In genomic region chr14:76765461-76765931, GRCh38 we compare ENCODE assay signal across 25 cellular contexts. TPM values are rescaled to one million over a fixed set of nuclear protein-coding genes. Genes with fewer than 3 reads are reported as not detected.
DNase-seq lines count a peak whose midpoint lies in the region; FAIRE-seq and TF ChIP-seq lines count a peak whose summit lies in the region.
"Had no signal": no experiment of that assay in that cellular context is flagged by ENCODE, and none has a peak within 500 bp of the region (broad histone marks: within the 10 kb centered on the region; RNA-seq: fewer than 3 reads in every experiment).

No MANE protein-coding gene starts in this region.

- H4K20me1 ChIP-seq in smooth muscle cell (ENCODE audit: low read depth), result peaks cover 36% of the 10 kb centered on the region

- H3K9me3 ChIP-seq in smooth muscle cell (replicated peaks; ENCODE audit: low read depth) (no peaks in the 10 kb centered on the region), esophagus squamous epithelium (no peaks in the 10 kb centered on the region)
- H3K9me3 ChIP-seq: body of pancreas, esophagus muscularis mucosa, gastrocnemius medialis, MG63, upper lobe of left lung had no signal

- no peak for FAIRE-seq in GM12891 (lab: Jason Lieb, UNC)
- FAIRE-seq: G401.6, GM18507 had no signal

- H3K4me3 ChIP-seq in smooth muscle cell, result no peak overlapping the region
- no peak overlapping the region for H3K4me3 ChIP-seq in esophagus squamous epithelium
- H3K4me3 ChIP-seq: body of pancreas, gastrocnemius medialis, MG63, upper lobe of left lung had no signal

- H3K27ac ChIP-seq in layer of hippocampus (ENCODE audit: low read depth, low read length) (peak overlapping the region; percentile 21), smooth muscle cell (ENCODE audit: low read depth) (peak overlapping the region; percentile 95), esophagus squamous epithelium (no peak overlapping the region)
- H3K27ac ChIP-seq: body of pancreas had no signal

- intact Hi-C loops in esophagus squamous epithelium (cut with DNase I), result no loop called here

- H3K36me3 ChIP-seq in smooth muscle cell (ENCODE audit: low read depth) (no peaks in the 10 kb centered on the region), esophagus squamous epithelium (no peaks in the 10 kb centered on the region)
- H3K36me3 ChIP-seq: gastrocnemius medialis, MG63, upper lobe of left lung had no signal

- TF ChIP-seq CTCF in chondrocyte (IDR thresholded peaks at IDR 0.05) (no peak), smooth muscle cell (IDR thresholded peaks at IDR 0.05; ENCODE audit: borderline replicate concordance, insufficient read depth, poor library complexity, severe bottlenecking) (no peak), esophagus squamous epithelium (IDR thresholded peaks at IDR 0.05) (no peak)

- no peaks in the 10 kb centered on the region for H3K9me3 Mint-ChIP-seq in chondrocyte (ENCODE audit: low read depth)
- H3K9me3 Mint-ChIP-seq: activated CD4-positive, alpha-beta T cell treated with anti-CD3 and anti-CD28 coated beads, Interleukin-2, amount 10 ng/mL, durations not matched to agents 7 days and 5 days; CD8-positive, alpha-beta T cell; effector memory CD8-positive, alpha-beta T cell had no signal

- no peaks in the 10 kb centered on the region for H3K27me3 ChIP-seq in layer of hippocampus (ENCODE audit: control insufficient read depth, insufficient read depth, low read length)
- H3K27me3 ChIP-seq in smooth muscle cell (ENCODE audit: low read depth), result no peaks in the 10 kb centered on the region
- H3K27me3 ChIP-seq in esophagus squamous epithelium, result peaks cover 0 to 27% (median 0%) of the 10 kb centered on the region in 4 donors
- H3K27me3 ChIP-seq: body of pancreas, esophagus muscularis mucosa, MG63 had no signal

- no peak overlapping the region for H3K9ac ChIP-seq in smooth muscle cell (ENCODE audit: low read depth)

- peaks cover 38% of the 10 kb centered on the region for H3K4me1 Mint-ChIP-seq in chondrocyte (ENCODE audit: low read depth)

- H3K4me1 ChIP-seq in smooth muscle cell (ENCODE audit: low read depth), result peaks cover 24% of the 10 kb centered on the region
- peaks cover 4 to 79% (median 37%) of the 10 kb centered on the region in 3 donors for H3K4me1 ChIP-seq in esophagus squamous epithelium

- no peak overlapping the region for H3K4me3 Mint-ChIP-seq in chondrocyte (ENCODE audit: unreplicated experiment)
- H3K4me3 Mint-ChIP-seq: activated CD4-positive, alpha-beta T cell treated with anti-CD3 and anti-CD28 coated beads, Interleukin-2, amount 10 ng/mL, durations not matched to agents 7 days and 5 days; CD8-positive, alpha-beta T cell; effector memory CD8-positive, alpha-beta T cell had no signal

- no peak overlapping the region for H2AFZ ChIP-seq in smooth muscle cell (ENCODE audit: low read depth)

- peaks cover 64% of the 10 kb centered on the region for H3K79me2 ChIP-seq in smooth muscle cell (ENCODE audit: low read depth)

- TF ChIP-seq POLR2A in esophagus squamous epithelium (IDR thresholded peaks at IDR 0.05), result no peak
- no peak for TF ChIP-seq POLR2A in GM12891 (IDR thresholded peaks at IDR 0.05; ENCODE audit: low read depth, low read length)

- H3F3A ChIP-seq in smooth muscle cell (ENCODE audit: low read depth), result peaks cover 4% of the 10 kb centered on the region

- peak; percentile 51 for DNase-seq in activated CD8-positive, alpha-beta memory T cell treated with anti-CD3 and anti-CD28 coated beads for 24 hours
- no peak for DNase-seq in activated CD8-positive, alpha-beta memory T cell treated with anti-CD3 and anti-CD28 coated beads, Interleukin-2, amount 50 U/mL, for 4 hours
- peak; percentile 43 for DNase-seq in chondrocyte (ENCODE audit: low spot score)
- no peak for DNase-seq in smooth muscle cell (lab: John Stamatoyannopoulos, UW; ENCODE audit: unreplicated experiment)
- DNase-seq in esophagus squamous epithelium (lab: John Stamatoyannopoulos, UW), result no peak
- DNase-seq in stimulated activated CD4-positive, alpha-beta T cell treated with anti-CD3 and anti-CD28 coated beads, Interleukin-2, amount 100 ng/mL, for 48 hours, result no peak
- DNase-seq in GM12891 (ENCODE audit: insufficient read length, low spot score), result no peak
- DNase-seq: activated CD4-positive, alpha-beta T cell treated with anti-CD3 and anti-CD28 coated beads, Interleukin-2, amount 10 ng/mL, durations not matched to agents 7 days and 5 days; activated gamma-delta T cell; body of pancreas; DMS53; effector memory CD8-positive, alpha-beta T cell; gastrocnemius medialis; MG63; NCI-H2081; retina; SHP77; T1000; upper lobe of left lung had no signal

- WGBS in smooth muscle cell (ENCODE audit: low lambda C conversion rate), result 75% methylated on average over 5 of the region's 6 CpGs
- 71 to 72% methylated on average over 5 of the region's 6 CpGs for WGBS in esophagus squamous epithelium, 2 donors

- H3K4me2 ChIP-seq in smooth muscle cell, result peak overlapping the region; percentile 84

- H3K27me3 Mint-ChIP-seq in chondrocyte (ENCODE audit: low read depth), result no peaks in the 10 kb centered on the region

- peaks cover 2% of the 10 kb centered on the region for H3K36me3 Mint-ChIP-seq in chondrocyte (ENCODE audit: low read depth)
- H3K36me3 Mint-ChIP-seq: CD8-positive, alpha-beta T cell had no signal

- H3K27ac Mint-ChIP-seq in chondrocyte (ENCODE audit: unreplicated experiment), result no peak overlapping the region
- H3K27ac Mint-ChIP-seq: activated CD4-positive, alpha-beta T cell treated with anti-CD3 and anti-CD28 coated beads, Interleukin-2, amount 10 ng/mL, durations not matched to agents 7 days and 5 days; CD8-positive, alpha-beta T cell had no signal

TF ChIP-seq in GM12891, 5 proteins besides CTCF, POLR2A, EP300 and RAD21:
- no peak for TF ChIP-seq TAF1 (IDR thresholded peaks at IDR 0.05; ENCODE audit: low read depth, low read length)
- TF ChIP-seq PAX5 (IDR thresholded peaks at IDR 0.05; ENCODE audit: insufficient read depth, low read length, severe bottlenecking), result no peak
- TF ChIP-seq POLR2AphosphoS5 (IDR thresholded peaks at IDR 0.05; ENCODE audit: low read depth, low read length), result no peak
- TF ChIP-seq SPI1 (IDR thresholded peaks at IDR 0.05; ENCODE audit: low read depth, low read length), result no peak
- TF ChIP-seq POU2F2 (IDR thresholded peaks at IDR 0.05; ENCODE audit: low read depth, low read length), result no peak
TF ChIP-seq in GM12891: peak in this region for 0.

RNA-seq across cellular contexts. Expression of gene VASH1, which starts 4.2 kb away (rescaled TPM):
- total RNA-seq in chondrocyte (26.0 to 41.8 TPM (median 29.7 TPM) in 3 replicates), smooth muscle cell (23.8 and 25.0 TPM in 2 replicates), esophagus squamous epithelium (1 to 10 TPM; 1.3 to 5.7 (median 3.0) TPM)
- 30.7 and 39.3 TPM in 2 replicates for polyA plus RNA-seq in smooth muscle cell
- polyA plus RNA-seq in GM12891 (2012; ENCODE audit: low read depth, missing spikeins), result 2.6 TPM
- total RNA-seq: OCI-LY7 had no signal

RNA-seq across cellular contexts. Expression of gene ANGEL1, which starts 47.2 kb away (rescaled TPM):
- total RNA-seq in chondrocyte, result 8.6 to 13.8 TPM (median 9.6 TPM) in 3 replicates
- 18.1 and 20.4 TPM in 2 replicates for total RNA-seq in smooth muscle cell
- polyA plus RNA-seq in smooth muscle cell, result 8.4 and 9.5 TPM in 2 replicates
- total RNA-seq in esophagus squamous epithelium, result 10 to 100 TPM in 1 of 4 donors, 1 to 10 TPM in 3; 3.4 to 13.7 (median 8.3) TPM
- polyA plus RNA-seq in GM12891 (2012; ENCODE audit: low read depth, missing spikeins), result 7.7 TPM

Comparison
In these comparisons a context has a peak if more than half of its experiments do, and no peak if none do; other contexts are left out.
1. DNase-seq: peak in activated CD8-positive, alpha-beta memory T cell treated with anti-CD3 and anti-CD28 coated beads for 24 hours (single experiment) and chondrocyte (single experiment); none in activated CD8-positive, alpha-beta memory T cell treated with anti-CD3 and anti-CD28 coated beads, Interleukin-2, amount 50 U/mL, for 4 hours (single experiment), smooth muscle cell (single experiment), esophagus squamous epithelium (single experiment), stimulated activated CD4-positive, alpha-beta T cell treated with anti-CD3 and anti-CD28 coated beads, Interleukin-2, amount 100 ng/mL, for 48 hours (0 of 2) and GM12891 (single experiment).
2. H3K27ac ChIP-seq: peak in layer of hippocampus (single experiment) and smooth muscle cell (single experiment); none in esophagus squamous epithelium (0 of 4).